ENCODE assay signal across 8 cellular contexts in genomic region chr7:104208421-104208780, GRCh38. TPM values are rescaled to one million over a fixed set of nuclear protein-coding genes. Genes with fewer than 3 reads are reported as not detected.
DNase-seq lines count a peak whose midpoint lies in the region; ATAC-seq and TF ChIP-seq lines count a peak whose summit lies in the region.

No MANE protein-coding gene starts in this region.

- H3K27me3 Mint-ChIP-seq in CD14-positive monocyte (ENCODE audit: low read depth in 3 of 3) (peaks cover 2 to 23% (median 3%) of the 10 kb centered on the region in 3 donors), endodermal cell (ENCODE audit: insufficient read depth) (peaks cover 10% of the 10 kb centered on the region)

- H3K9me2 ChIP-seq in OCI-LY1 (ENCODE audit: low read depth, low read length): no peaks in the 10 kb centered on the region
- no peaks in the 10 kb centered on the region for H3K9me2 ChIP-seq in neural cell (ENCODE audit: insufficient read depth, low read length)

- H3K4me1 ChIP-seq in OCI-LY1 (ENCODE audit: insufficient read depth, low read length, severe bottlenecking) (peaks cover 27% of the 10 kb centered on the region), endodermal cell (ENCODE audit: control insufficient read depth, insufficient read depth, low read length) (no peaks in the 10 kb centered on the region)

- TF ChIP-seq CTCF in CD14-positive monocyte (IDR thresholded peaks at IDR 0.05) (no peak), OCI-LY1 (IDR thresholded peaks at IDR 0.05; ENCODE audit: low read length) (no peak), endodermal cell (conservative IDR thresholded peaks at IDR 0.05) (no peak), neural cell (IDR thresholded peaks at IDR 0.05; ENCODE audit: poor library complexity, severe bottlenecking) (no peak)

- H3K79me2 ChIP-seq in OCI-LY1 (ENCODE audit: insufficient read depth, low read length): peaks cover 37% of the 10 kb centered on the region
- H3K79me2 ChIP-seq in neural cell (replicated peaks; ENCODE audit: insufficient read depth, low read length): peaks cover 35% of the 10 kb centered on the region

- DNase-seq in CD14-positive monocyte (ENCODE audit: low spot score) (no peak), endodermal cell (no peak), GM19240 (ENCODE audit: insufficient read length, low spot score) (no peak)
- no peak for DNase-seq in activated CD4-positive, alpha-beta T cell treated with anti-CD3 and anti-CD28 coated beads for 4 hours

- peak overlapping the region in 6 of 7 donors; percentile 85 to 94 (median 88) for H3K27ac Mint-ChIP-seq in CD14-positive monocyte
- peak overlapping the region; percentile 91 for H3K27ac Mint-ChIP-seq in endodermal cell

- H3K9me3 Mint-ChIP-seq in CD14-positive monocyte (peaks cover 2 to 16% (median 7%) of the 10 kb centered on the region in 7 donors), endodermal cell (peaks cover 39% of the 10 kb centered on the region)

- peak overlapping the region; percentile 84 for H3K9ac ChIP-seq in OCI-LY1 (ENCODE audit: low read length)
- H3K9ac ChIP-seq in endodermal cell (ENCODE audit: extremely low read depth, low read length, poor library complexity, severe bottlenecking): peak overlapping the region; percentile 77
- peak overlapping the region; percentile 74 for H3K9ac ChIP-seq in neural cell (ENCODE audit: low read length)

- TF ChIP-seq RAD21 in neural cell (conservative IDR thresholded peaks at IDR 0.05): no peak

- peaks cover 8% of the 10 kb centered on the region for H3K36me3 ChIP-seq in OCI-LY1 (ENCODE audit: insufficient read depth, low read length)
- peaks cover 11% of the 10 kb centered on the region for H3K36me3 ChIP-seq in endodermal cell (ENCODE audit: control insufficient read depth, insufficient read depth, low read length)
- H3K36me3 ChIP-seq in neural cell (ENCODE audit: insufficient read depth, low read length): no peaks in the 10 kb centered on the region

- H3K27me3 ChIP-seq in OCI-LY1 (ENCODE audit: insufficient read depth, low read length) (no peaks in the 10 kb centered on the region), endodermal cell (ENCODE audit: control insufficient read depth, insufficient read depth, low read length, poor library complexity, severe bottlenecking) (no peaks in the 10 kb centered on the region), neural cell (ENCODE audit: insufficient read depth, low read depth, low read length) (no peaks in the 10 kb centered on the region)

- peak overlapping the region; percentile 91 to 98 for H3K4me3 Mint-ChIP-seq in CD14-positive monocyte
- H3K4me3 Mint-ChIP-seq in endodermal cell: peak overlapping the region; percentile 80

- H3K4me2 ChIP-seq in OCI-LY1 (ENCODE audit: low read length) (peak overlapping the region; percentile 93), neural cell (ENCODE audit: low read length) (peak overlapping the region; percentile 37)

- peaks cover 18% of the 10 kb centered on the region for H3K4me1 Mint-ChIP-seq in CD14-positive monocyte
- H3K4me1 Mint-ChIP-seq in endodermal cell: peaks cover 15% of the 10 kb centered on the region

- TF ChIP-seq EP300 in neural cell (conservative IDR thresholded peaks at IDR 0.05; ENCODE audit: poor library complexity, severe bottlenecking): no peak

- peak overlapping the region; percentile 5 for H3K27ac ChIP-seq in OCI-LY1 (ENCODE audit: low read depth, low read length, poor library complexity, severe bottlenecking)
- peak overlapping the region; percentile 12 for H3K27ac ChIP-seq in endodermal cell (ENCODE audit: low read depth, low read length)
- H3K27ac ChIP-seq in neural cell (ENCODE audit: low read length): peak overlapping the region; percentile 78

- peak overlapping the region; percentile 17; the same call in 1 of the 2 replicates for H2AFZ ChIP-seq in OCI-LY1 (ENCODE audit: low read length)
- peak overlapping the region; percentile 96 for H2AFZ ChIP-seq in neural cell (ENCODE audit: low read depth, low read length)

- H3K4me3 ChIP-seq in OCI-LY1 (ENCODE audit: low read depth, low read length, poor library complexity, severe bottlenecking) (peak overlapping the region; percentile 80), endodermal cell (ENCODE audit: low read length) (peak overlapping the region; percentile 94), neural cell (ENCODE audit: low read length) (peak overlapping the region; percentile 75)

- H3K9me3 ChIP-seq in OCI-LY1 (ENCODE audit: low read length) (peaks cover 3% of the 10 kb centered on the region; the same call in 1 of the 2 replicates), endodermal cell (ENCODE audit: control insufficient read depth, low read length) (peaks cover 16% of the 10 kb centered on the region), neural cell (ENCODE audit: low read length) (no peaks in the 10 kb centered on the region)

- H4K20me1 ChIP-seq in OCI-LY1 (ENCODE audit: insufficient read depth, low read length) (no peaks in the 10 kb centered on the region), neural cell (ENCODE audit: insufficient read depth) (no peaks in the 10 kb centered on the region)

- H3K36me3 Mint-ChIP-seq in CD14-positive monocyte: peaks cover 5% of the 10 kb centered on the region in 2 donors
- H3K36me3 Mint-ChIP-seq in endodermal cell (ENCODE audit: low read depth): peaks cover 10% of the 10 kb centered on the region

- 48 to 57% methylated on average over 6 to 7 of the region's 7 CpGs for WGBS in endodermal cell (ENCODE audit: insufficient coverage in 1 of 2, insufficient read length in 1 of 2), 2 experiments

- H3F3A ChIP-seq in OCI-LY1 (ENCODE audit: insufficient read depth, low read length) (no peaks in the 10 kb centered on the region), neural cell (ENCODE audit: insufficient read depth, low read length, poor library complexity, severe bottlenecking) (no peaks in the 10 kb centered on the region)

- intact Hi-C loops in CD14-positive monocyte (cut with micrococcal nuclease): no loop called here

- no peak for ATAC-seq in HG02571 (IDR thresholded peaks at IDR 0.05; ENCODE audit: unreplicated experiment)
- no peak for ATAC-seq in HG03108 (IDR thresholded peaks at IDR 0.05; ENCODE audit: unreplicated experiment)

TF ChIP-seq in neural cell, 6 proteins besides CTCF, POLR2A, EP300 and RAD21:
- TF ChIP-seq TAF1 (IDR thresholded peaks at IDR 0.05; ENCODE audit: low read depth): no peak
- TF ChIP-seq SMC3 (conservative IDR thresholded peaks at IDR 0.05; ENCODE audit: poor library complexity): no peak
- TF ChIP-seq REST (IDR thresholded peaks at IDR 0.05; ENCODE audit: borderline replicate concordance): no peak
- TF ChIP-seq MXI1 (conservative IDR thresholded peaks at IDR 0.05; ENCODE audit: poor library complexity, severe bottlenecking): no peak
- no peak for TF ChIP-seq POLR2AphosphoS5 (IDR thresholded peaks at IDR 0.05)
- no peak for TF ChIP-seq EZH2 (IDR thresholded peaks at IDR 0.05; ENCODE audit: borderline replicate concordance, insufficient read depth, low read length, poor library complexity, severe bottlenecking)

RNA-seq across cellular contexts. Expression of gene ORC5, which starts 0.6 kb away (rescaled TPM):
- polyA plus RNA-seq in CD14-positive monocyte (1 to 10 TPM; 7.0 to 7.9 TPM), neural cell (23.4 and 27.3 TPM in 2 replicates)
- total RNA-seq in endodermal cell: 10 to 100 TPM; 22.5 to 22.7 TPM
- polyA plus RNA-seq in endodermal cell (2013, experiment 1 of 2): 22.2 TPM
- 21.7 TPM for polyA plus RNA-seq in endodermal cell (2013, experiment 2 of 2)
- polyA minus RNA-seq in neural cell: 47.9 and 54.0 TPM in 2 replicates

Comparison
In these comparisons a context has a peak if more than half of its experiments do, and no peak if none do; other contexts are left out.
1. H3K27ac ChIP-seq: peak in every context shown above with its lines; median percentile 78 in neural cell; 12 in endodermal cell; 5 in OCI-LY1.